27 cellular contexts compared by ENCODE assay signal in genomic region chr15:91125162-91125561, GRCh38.
"Had no signal": no experiment of that assay in that cellular context is flagged by ENCODE, and none has a peak within 500 bp of the region (broad histone marks: within the 10 kb centered on the region; RNA-seq: fewer than 3 reads in every experiment).

No MANE protein-coding gene starts in this region.

- H3K27me3 ChIP-seq: testis, thyroid gland, tibial nerve, upper lobe of left lung, uterus, vagina had no signal

- H3K27ac ChIP-seq: stomach, suprapubic skin, testis, thoracic aorta, thyroid gland, tibial artery, tibial nerve, transverse colon, upper lobe of left lung, upper lobe of right lung, uterus, vagina had no signal

- FAIRE-seq: urothelium cell line had no signal

- H3K4me1 ChIP-seq: stomach, suprapubic skin, testis, thyroid gland, tibial artery, transverse colon, upper lobe of left lung, upper lobe of right lung, uterus, vagina had no signal

- ATAC-seq: stimulated activated effector memory CD8-positive, alpha-beta T cell treated with anti-CD3 and anti-CD28 coated beads, Interleukin-12 subunit alpha, Interleukin-12 subunit beta, amount 100 ng/mL, for 72 hours; stimulated activated memory B cell treated with anti-CD40 and anti-IgM and Interleukin-4, amounts not matched to agents 10 μg/mL and 1 μg/mL and 100 μg/mL, for 72 hours; stimulated activated naive B cell treated with anti-CD40 and anti-IgM and Interleukin-4, amounts not matched to agents 10 μg/mL and 1 μg/mL and 100 μg/mL, for 72 hours; stimulated activated naive CD8-positive, alpha-beta T cell treated with anti-CD3 and anti-CD28 coated beads, Interleukin-15, amount 100 ng/mL, for 72 hours; stimulated activated naive CD8-positive, alpha-beta T cell treated with anti-CD3 and anti-CD28 coated beads, Interleukin-15, Interleukin-2, amounts not matched to agents 100 U/mL and 50 U/mL, for 24 hours; upper lobe of right lung had no signal

- DNase-seq: stimulated activated CD4-positive, alpha-beta T cell treated with anti-CD3 and anti-CD28 coated beads, Interleukin-2, amount 100 ng/mL, for 48 hours; stimulated activated CD4-positive, alpha-beta T cell treated with anti-CD3 and anti-CD28 coated beads, Interleukin-4, amount 100 ng/mL, for 1 hour; stimulated activated CD4-positive, alpha-beta T cell treated with anti-CD3 and anti-CD28 coated beads, Interleukin-4, amount 100 ng/mL, for 24 hours; stimulated activated CD4-positive, alpha-beta T cell treated with anti-CD3 and anti-CD28 coated beads, Interleukin-4, amount 100 ng/mL, for 4 hours; stimulated activated CD8-positive, alpha-beta memory T cell treated with anti-CD3 and anti-CD28 coated beads, Interleukin-4, amount 100 ng/mL, for 48 hours; stimulated activated naive B cell treated with anti-CD40 and anti-IgM and Interleukin-4, amounts not matched to agents 10 μg/mL and 1 μg/mL and 100 μg/mL, for 72 hours; stimulated activated naive CD4-positive, alpha-beta T cell; stimulated activated naive CD4-positive, alpha-beta T cell treated with Interleukin-2 at 50 U/mL for 16 hours; stimulated activated naive CD8-positive, alpha-beta T cell treated with anti-CD3 and anti-CD28 coated beads, Interleukin-15, amount 100 ng/mL, for 72 hours; stimulated activated naive CD8-positive, alpha-beta T cell treated with anti-CD3 and anti-CD28 coated beads, Interleukin-15, Interleukin-2, amounts not matched to agents 100 U/mL and 50 U/mL, for 24 hours; stomach; substantia nigra; testis; thyroid gland; tibial artery; transverse colon; trophoblast cell; upper lobe of left lung; upper lobe of right lung; uterus had no signal

- H3K9me3 ChIP-seq: stomach, suprapubic skin, testis, thoracic aorta, thyroid gland, tibial artery, tibial nerve, transverse colon, upper lobe of left lung, upper lobe of right lung, uterus, vagina had no signal

- H3K36me3 ChIP-seq: stomach, suprapubic skin, thoracic aorta, thyroid gland, tibial artery, tibial nerve, transverse colon, upper lobe of left lung, upper lobe of right lung, uterus, vagina had no signal

- H3K4me3 ChIP-seq: stomach, suprapubic skin, testis, thoracic aorta, thyroid gland, tibial artery, tibial nerve, transverse colon, upper lobe of left lung, upper lobe of right lung, uterus, vagina had no signal
